In genomic region chr17:41760878-41761277, GRCh38 we compare ENCODE assay signal across 32 cellular contexts. TPM values are rescaled to one million over a fixed set of nuclear protein-coding genes. Genes with fewer than 3 reads are reported as not detected.
"Had no signal": no experiment of that assay in that cellular context is flagged by ENCODE, and none has a peak within 500 bp of the region (broad histone marks: within the 10 kb centered on the region; RNA-seq: fewer than 3 reads in every experiment).

No MANE protein-coding gene starts in this region.

- H3K9me3 Mint-ChIP-seq: activated CD4-positive, alpha-beta memory T cell treated with anti-CD3 and anti-CD28 coated beads for 36 hours; activated CD4-positive, alpha-beta T cell treated with anti-CD3 and anti-CD28 coated beads, Interleukin-2, amount 10 ng/mL, durations not matched to agents 7 days and 5 days; activated naive CD8-positive, alpha-beta T cell treated with anti-CD3 and anti-CD28 coated beads, Interleukin-2, amount 10 ng/mL, durations not matched to agents 7 days and 5 days; activated T-helper 17 cell treated with anti-CD3 and anti-CD28 coated beads, Interleukin-2, amount 50 U/mL, for 72 hours; T-helper 1 cell treated with Interleukin-12 subunit alpha and Interleukin-12 subunit beta and Interleukin-4 antibody, amounts not matched to agents 30 μg/mL and 1 μg/mL, for 36 hours; WTC11 had no signal

- ATAC-seq: activated T-helper 17 cell treated with anti-CD3 and anti-CD28 coated beads, Interleukin-2, amount 50 U/mL, for 72 hours; SK-N-SH treated with all-trans-retinoic acid at 6 μM for 48 hours; WTC11 had no signal

- H3K36me3 Mint-ChIP-seq: activated CD4-positive, alpha-beta memory T cell treated with anti-CD3 and anti-CD28 coated beads for 36 hours; activated naive CD8-positive, alpha-beta T cell treated with anti-CD3 and anti-CD28 coated beads, Interleukin-2, amount 10 ng/mL, durations not matched to agents 7 days and 5 days had no signal

- H3K9me3 ChIP-seq: adrenal gland, breast epithelium, Peyer's patch, SJSA1 had no signal

- H3K36me3 ChIP-seq: SJSA1 had no signal

- H3K4me1 ChIP-seq: adrenal gland, breast epithelium, Peyer's patch, SJSA1 had no signal

- H3K4me3 ChIP-seq: adrenal gland, breast epithelium, Peyer's patch, SJSA1 had no signal

- H3K27ac ChIP-seq: adrenal gland, breast epithelium, Peyer's patch, SJSA1 had no signal

- H3K27ac Mint-ChIP-seq: activated CD4-positive, alpha-beta memory T cell treated with anti-CD3 and anti-CD28 coated beads for 36 hours; activated CD4-positive, alpha-beta T cell treated with anti-CD3 and anti-CD28 coated beads, Interleukin-2, amount 10 ng/mL, durations not matched to agents 7 days and 5 days; activated naive CD8-positive, alpha-beta T cell treated with anti-CD3 and anti-CD28 coated beads, Interleukin-2, amount 10 ng/mL, durations not matched to agents 7 days and 5 days; activated T-helper 17 cell treated with anti-CD3 and anti-CD28 coated beads, Interleukin-2, amount 50 U/mL, for 72 hours; T-helper 1 cell treated with Interleukin-12 subunit alpha and Interleukin-12 subunit beta and Interleukin-4 antibody, amounts not matched to agents 30 μg/mL and 1 μg/mL, for 36 hours; WTC11 had no signal

- H3K27me3 ChIP-seq: adrenal gland, breast epithelium, Peyer's patch, SJSA1 had no signal

- DNase-seq: activated CD4-positive, alpha-beta memory T cell treated with anti-CD3 and anti-CD28 coated beads for 36 hours; activated CD4-positive, alpha-beta T cell treated with anti-CD3 and anti-CD28 coated beads for 1 hour; activated CD4-positive, alpha-beta T cell treated with anti-CD3 and anti-CD28 coated beads, Interleukin-2, amount 10 ng/mL, durations not matched to agents 7 days and 5 days; activated gamma-delta T cell; activated naive CD4-positive, alpha-beta T cell treated with anti-CD3 and anti-CD28 coated beads, Interleukin-2, amount 50 U/mL, for 16 hours; activated naive CD8-positive, alpha-beta T cell treated with anti-CD3 and anti-CD28 coated beads, Interleukin-2, amount 10 ng/mL, durations not matched to agents 7 days and 5 days; activated T-cell treated with anti-CD3 and anti-CD28 coated beads for 4 hours; activated T-cell treated with anti-CD3 and anti-CD28 coated beads, Interleukin-2, amount 50 U/mL, for 48 hours; adrenal gland; anterior cingulate cortex; central memory CD4-positive, alpha-beta T cell; KG1; NCI-H1092; NCI-H1417; NCI-H1694; NCI-H2029; NCI-H510A treated with DMSO at 0.1 percent for 48 hours; NCI-H69; NK-92 treated with Interleukin-12 subunit alpha and Interleukin-12 subunit beta, amount 100 ng/mL, for 24 hours; OCI-M1; Peyer's patch; SHP77; SW 1271 had no signal

- H3K4me1 Mint-ChIP-seq: activated CD4-positive, alpha-beta T cell treated with anti-CD3 and anti-CD28 coated beads, Interleukin-2, amount 10 ng/mL, durations not matched to agents 7 days and 5 days; activated naive CD8-positive, alpha-beta T cell treated with anti-CD3 and anti-CD28 coated beads, Interleukin-2, amount 10 ng/mL, durations not matched to agents 7 days and 5 days; activated T-helper 17 cell treated with anti-CD3 and anti-CD28 coated beads, Interleukin-2, amount 50 U/mL, for 72 hours; WTC11 had no signal

- H3K4me3 Mint-ChIP-seq: activated CD4-positive, alpha-beta memory T cell treated with anti-CD3 and anti-CD28 coated beads for 36 hours; activated CD4-positive, alpha-beta T cell treated with anti-CD3 and anti-CD28 coated beads, Interleukin-2, amount 10 ng/mL, durations not matched to agents 7 days and 5 days; activated naive CD8-positive, alpha-beta T cell treated with anti-CD3 and anti-CD28 coated beads, Interleukin-2, amount 10 ng/mL, durations not matched to agents 7 days and 5 days; activated T-helper 17 cell treated with anti-CD3 and anti-CD28 coated beads, Interleukin-2, amount 50 U/mL, for 72 hours; T-helper 1 cell treated with Interleukin-12 subunit alpha and Interleukin-12 subunit beta and Interleukin-4 antibody, amounts not matched to agents 30 μg/mL and 1 μg/mL, for 36 hours; WTC11 had no signal

- H3K27me3 Mint-ChIP-seq: activated CD4-positive, alpha-beta memory T cell treated with anti-CD3 and anti-CD28 coated beads for 36 hours; activated CD4-positive, alpha-beta T cell treated with anti-CD3 and anti-CD28 coated beads, Interleukin-2, amount 10 ng/mL, durations not matched to agents 7 days and 5 days; activated naive CD8-positive, alpha-beta T cell treated with anti-CD3 and anti-CD28 coated beads, Interleukin-2, amount 10 ng/mL, durations not matched to agents 7 days and 5 days had no signal

RNA-seq across cellular contexts. Expression of gene JUP, which starts 25.6 kb away (rescaled TPM):
- total RNA-seq: LHCN-M2 had no signal

RNA-seq across cellular contexts. Expression of gene HAP1, which starts 26.4 kb away (rescaled TPM):
- total RNA-seq: activated CD4-positive, alpha-beta memory T cell treated with anti-CD3 and anti-CD28 coated beads for 36 hours; LHCN-M2; SJSA1 had no signal

RNA-seq across cellular contexts. Expression of gene GAST, which starts 48.7 kb away (rescaled TPM):
- total RNA-seq: activated CD4-positive, alpha-beta memory T cell treated with anti-CD3 and anti-CD28 coated beads for 36 hours; activated CD4-positive, alpha-beta T cell treated with anti-CD3 and anti-CD28 coated beads, Interleukin-2, amount 10 ng/mL, durations not matched to agents 7 days and 5 days; activated CD8-positive, alpha-beta memory T cell treated with anti-CD3 and anti-CD28 coated beads for 36 hours; activated naive CD8-positive, alpha-beta T cell treated with anti-CD3 and anti-CD28 coated beads, Interleukin-2, amount 10 ng/mL, durations not matched to agents 7 days and 5 days; activated T-helper 17 cell treated with anti-CD3 and anti-CD28 coated beads, Interleukin-2, amount 50 U/mL, for 72 hours; adrenal gland; breast epithelium; LHCN-M2; M059J; Peyer's patch; SJSA1; WTC11 had no signal
- polyA plus RNA-seq: adrenal gland had no signal
